Comparison of ENCODE assay signal across 10 cellular contexts in the genomic region with DNA sequence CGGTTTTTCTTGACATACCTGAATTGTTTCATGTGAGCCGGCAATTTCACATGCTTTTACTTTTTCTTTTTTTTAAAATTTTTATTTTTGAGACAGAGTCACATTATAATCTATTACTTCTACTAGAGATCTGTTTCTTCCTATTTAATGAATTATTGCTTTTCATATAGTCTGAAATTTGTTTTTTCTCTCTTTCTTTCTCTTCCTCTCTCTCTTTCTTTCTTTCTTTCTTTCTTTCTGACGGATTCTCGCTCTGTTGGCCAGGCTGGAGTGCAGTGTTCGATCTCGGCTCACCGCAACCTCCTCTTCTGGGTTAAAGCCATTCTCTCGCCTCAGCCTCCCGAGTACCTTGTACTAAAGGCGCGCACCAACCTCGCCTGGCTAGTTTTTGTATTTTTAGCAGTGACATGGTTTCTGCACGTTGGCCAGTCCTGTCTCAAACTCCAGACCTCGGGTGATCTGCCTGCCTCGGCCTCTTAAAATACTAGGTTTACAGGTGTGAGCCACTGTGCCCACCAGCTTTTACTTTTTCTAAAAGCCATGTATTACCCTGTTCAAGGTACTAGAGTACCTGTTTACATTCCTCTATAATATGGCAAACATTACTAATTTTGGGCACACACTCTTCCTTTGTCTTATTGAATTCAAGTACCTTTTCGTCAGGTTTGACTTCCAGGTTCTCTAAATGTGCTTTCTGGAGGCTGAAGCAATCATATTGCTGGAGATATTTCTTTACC.
DNase-seq lines count a peak whose midpoint lies in the region; TF ChIP-seq lines count a peak whose summit lies in the region.
"Had no signal": no experiment of that assay in that cellular context is flagged by ENCODE, and none has a peak within 500 bp of the region (broad histone marks: within the 10 kb centered on the region; RNA-seq: fewer than 3 reads in every experiment).

No MANE protein-coding gene starts in this region.

- no peak overlapping the region for H2BK120ac ChIP-seq in H9 (ENCODE audit: low read depth, low read length, poor library complexity, severe bottlenecking)

- H3K9ac ChIP-seq in H9 (ENCODE audit: extremely low read depth, insufficient read length, low read length): no peak overlapping the region

- H3K27me3 ChIP-seq in H9 (ENCODE audit: insufficient read depth, low read length): peaks cover 32% of the 10 kb centered on the region

- peaks cover 19 to 20% of the 10 kb centered on the region in 2 experiments for H3K4me1 Mint-ChIP-seq in H9
- peaks cover 22% of the 10 kb centered on the region for H3K4me1 Mint-ChIP-seq in activated T-helper 2 cell treated with anti-CD3 and anti-CD28 coated beads, Interferon-gamma antibody, Interleukin-2, Interleukin-4, amounts not matched to agents 10 μg/mL and 5 μg/mL and 100 μg/mL, durations not matched to agents 14 hours and 24 hours and 36 hours (ENCODE audit: low read depth)

- H4K91ac ChIP-seq in H9 (ENCODE audit: insufficient read length, low read depth, low read length): no peak overlapping the region

- H3T11ph ChIP-seq in H9 (ENCODE audit: low read length): no peak overlapping the region

- no peak overlapping the region for H3K27ac Mint-ChIP-seq in H9
- H3K27ac Mint-ChIP-seq in activated T-helper 2 cell treated with anti-CD3 and anti-CD28 coated beads, Interferon-gamma antibody, Interleukin-2, Interleukin-4, amounts not matched to agents 10 μg/mL and 5 μg/mL and 100 μg/mL, durations not matched to agents 14 hours and 24 hours and 36 hours: no peak overlapping the region

- H3K36me3 ChIP-seq in mesodermal cell (ENCODE audit: control insufficient read depth, insufficient read depth, low read length): no peaks in the 10 kb centered on the region

- peaks cover 17% of the 10 kb centered on the region for H3K23me2 ChIP-seq in H9 (ENCODE audit: insufficient read length, low read depth, low read length, poor library complexity, severe bottlenecking)

- H3K23ac ChIP-seq in H9 (ENCODE audit: insufficient read length, low read depth, low read length): no peak overlapping the region

- no peak overlapping the region for H3K14ac ChIP-seq in H9 (ENCODE audit: insufficient read depth, low read length)

- TF ChIP-seq CTCF in AG09309 (IDR thresholded peaks at IDR 0.05; ENCODE audit: control insufficient read depth, insufficient read depth, low read depth, low read length, missing control alignments) (no peak), H9 (conservative IDR thresholded peaks at IDR 0.05) (no peak)

- H2BK15ac ChIP-seq in H9 (ENCODE audit: low read depth, low read length): no peak overlapping the region

- H3K18ac ChIP-seq in H9 (ENCODE audit: insufficient read length, low read depth, low read length): no peak overlapping the region

- H3K79me2 ChIP-seq in H9 (ENCODE audit: insufficient read depth, low read length): no peaks in the 10 kb centered on the region

- H3K4me1 ChIP-seq in H9 (ENCODE audit: insufficient read depth, low read length) (no peaks in the 10 kb centered on the region), mesodermal cell (ENCODE audit: control insufficient read depth, insufficient read depth, low read length, poor library complexity, severe bottlenecking) (peaks cover 3% of the 10 kb centered on the region)

- H3K4me3 Mint-ChIP-seq in H9: peak overlapping the region; percentile 69 to 92
- peak overlapping the region; percentile 72 for H3K4me3 Mint-ChIP-seq in activated T-helper 2 cell treated with anti-CD3 and anti-CD28 coated beads, Interferon-gamma antibody, Interleukin-2, Interleukin-4, amounts not matched to agents 10 μg/mL and 5 μg/mL and 100 μg/mL, durations not matched to agents 14 hours and 24 hours and 36 hours (ENCODE audit: low read depth)

- H3K36me3 Mint-ChIP-seq in H9 (ENCODE audit: insufficient read depth in 1 of 3, low read depth in 3 of 3): no peaks in the 10 kb centered on the region; a peak in 2 of 7 replicates
- peaks cover 8% of the 10 kb centered on the region for H3K36me3 Mint-ChIP-seq in activated T-helper 2 cell treated with anti-CD3 and anti-CD28 coated beads, Interferon-gamma antibody, Interleukin-2, Interleukin-4, amounts not matched to agents 10 μg/mL and 5 μg/mL and 100 μg/mL, durations not matched to agents 14 hours and 24 hours and 36 hours (ENCODE audit: low read depth)

- H3K4me3 ChIP-seq in AG09309 (ENCODE audit: control insufficient read depth, low read depth, low read length) (peak overlapping the region; percentile 62; the same call in 1 of the 2 replicates), mesodermal cell (ENCODE audit: extremely low read depth, insufficient read depth, low read length, poor library complexity, severe bottlenecking) (peak overlapping the region; percentile 53)

- no peak overlapping the region for H3K27ac ChIP-seq in H9 (ENCODE audit: insufficient read length, low read depth, low read length)
- no peak overlapping the region for H3K27ac ChIP-seq in mesodermal cell (ENCODE audit: low read depth, low read length, severe bottlenecking)

- H3K4ac ChIP-seq in H9 (ENCODE audit: low read depth, low read length): no peak overlapping the region

- H3K56ac ChIP-seq in H9 (ENCODE audit: insufficient read length, low read depth, low read length): no peak overlapping the region

- H3K4me2 ChIP-seq in H9 (ENCODE audit: insufficient read depth, insufficient read length, low read length): peak overlapping the region; percentile 84

- H2BK20ac ChIP-seq in H9 (ENCODE audit: low read depth, low read length, poor library complexity, severe bottlenecking): no peak overlapping the region

- no peak overlapping the region for H2AFZ ChIP-seq in H9 (ENCODE audit: low read length)

- no CpG with 5 or more reads among the region's 16 CpGs for WGBS in H9 (ENCODE audit: extremely low coverage, insufficient read length, low lambda C conversion rate)
- WGBS in mesodermal cell (ENCODE audit: insufficient coverage in 2 of 2), 2 experiments: 78 to 85% methylated on average over 11 to 13 of the region's 16 CpGs

- no peak overlapping the region for H2BK5ac ChIP-seq in H9 (ENCODE audit: insufficient read length, low read length)

- in situ Hi-C loops in G401 (cut with HindIII; ENCODE audit: low sequenced_read_pairs): no loop called here

- no peaks in the 10 kb centered on the region for H3K79me1 ChIP-seq in H9 (ENCODE audit: insufficient read depth, low read depth, low read length, poor library complexity, severe bottlenecking)

- peaks cover 0 to 4% of the 10 kb centered on the region in 2 experiments; a peak in 2 of 5 replicates for H3K9me3 Mint-ChIP-seq in H9
- no peaks in the 10 kb centered on the region for H3K9me3 Mint-ChIP-seq in activated T-helper 2 cell treated with anti-CD3 and anti-CD28 coated beads, Interferon-gamma antibody, Interleukin-2, Interleukin-4, amounts not matched to agents 10 μg/mL and 5 μg/mL and 100 μg/mL, durations not matched to agents 14 hours and 24 hours and 36 hours

- H2AK5ac ChIP-seq in H9 (ENCODE audit: insufficient read length, low read length): no peak overlapping the region

- DNase-seq in AG09309 (ENCODE audit: low read depth): no peak
- no peak for DNase-seq in H9
- no peak for DNase-seq in activated T-helper 2 cell treated with anti-CD3 and anti-CD28 coated beads, Interferon-gamma antibody, Interleukin-2, Interleukin-4, amounts not matched to agents 10 μg/mL and 5 μg/mL and 100 μg/mL, durations not matched to agents 14 hours and 24 hours and 36 hours (ENCODE audit: low spot score)
- DNase-seq in G401 (ENCODE audit: low spot score): no peak
- no peak for DNase-seq in NCI-H1048 (lab: John Stamatoyannopoulos, UW)
- DNase-seq in LoVo (ENCODE audit: low spot score): no peak
- no peak for DNase-seq in DMS53 (lab: John Stamatoyannopoulos, UW)
- DNase-seq: DMS79 treated with DMSO at 0.1 percent for 48 hours; stimulated activated CD4-positive, alpha-beta T cell treated with anti-CD3 and anti-CD28 coated beads, Interleukin-4, amount 100 ng/mL, for 1 hour had no signal

- intact Hi-C loops in activated T-helper 2 cell treated with anti-CD3 and anti-CD28 coated beads, Interferon-gamma antibody, Interleukin-2, Interleukin-4, amounts not matched to agents 10 μg/mL and 5 μg/mL and 100 μg/mL, durations not matched to agents 14 hours and 24 hours and 36 hours (cut with micrococcal nuclease): no loop called here

- H3K9me3 ChIP-seq in H9 (ENCODE audit: control insufficient read depth, low read depth, low read length): no peaks in the 10 kb centered on the region
- H3K9me3 ChIP-seq in mesodermal cell (ENCODE audit: control insufficient read depth, low read length): no peaks in the 10 kb centered on the region

- H4K8ac ChIP-seq in H9 (replicated peaks; ENCODE audit: insufficient read length, low read depth, low read length): no peak overlapping the region

- no peak overlapping the region for H2BK12ac ChIP-seq in H9 (ENCODE audit: insufficient read length, low read depth, low read length)

- H3K27me3 Mint-ChIP-seq in H9 (ENCODE audit: low read depth): peaks cover 62% of the 10 kb centered on the region
- H3K27me3 Mint-ChIP-seq in activated T-helper 2 cell treated with anti-CD3 and anti-CD28 coated beads, Interferon-gamma antibody, Interleukin-2, Interleukin-4, amounts not matched to agents 10 μg/mL and 5 μg/mL and 100 μg/mL, durations not matched to agents 14 hours and 24 hours and 36 hours (ENCODE audit: low read depth): peaks cover 55% of the 10 kb centered on the region

- no peak overlapping the region for H4K5ac ChIP-seq in H9 (ENCODE audit: insufficient read length, low read depth, low read length)

- no peaks in the 10 kb centered on the region for H4K20me1 ChIP-seq in H9 (ENCODE audit: control insufficient read depth, insufficient read depth, insufficient read length)
